Comparison of ENCODE assay signal across 1 cellular context in genomic region chr16:89200124-89200849, GRCh38.
TF ChIP-seq lines count a peak whose summit lies in the region.

Gene SLC22A31 (minus strand): TSS chr16:89200537. CDS start chr16:89200501, 36 bp downstream.

TF ChIP-seq in HepG2, 621 proteins besides CTCF, POLR2A, EP300 and RAD21 (continued from another document and continues in another):
- TF ChIP-seq ZFAT (CRISPR knock-in tag; conservative IDR thresholded peaks at IDR 0.05), result no peak
- 0 out of 2 replicates have a peak, but pooled peaks have one; percentile 27 for TF ChIP-seq ARID5B (CRISPR knock-in tag; IDR thresholded peaks at IDR 0.05)
- TF ChIP-seq ZBED4 (CRISPR knock-in tag; IDR thresholded peaks at IDR 0.05; ENCODE audit: borderline replicate concordance), result no peak; the same call in 1 of the 2 replicates
- peak; percentile 96; the same call in 1 of the 2 replicates for TF ChIP-seq ZNF232 (CRISPR knock-in tag; IDR thresholded peaks at IDR 0.05; ENCODE audit: borderline replicate concordance)
- TF ChIP-seq SYNCRIP (IDR thresholded peaks at IDR 0.05; ENCODE audit: insufficient read depth, low read depth, low read length), result no peak
- TF ChIP-seq ZNF747 (CRISPR knock-in tag; IDR thresholded peaks at IDR 0.05; ENCODE audit: borderline replicate concordance), result no peak
- no peak for TF ChIP-seq ZNF792 (CRISPR knock-in tag; IDR thresholded peaks at IDR 0.05)
- TF ChIP-seq SIN3A (IDR thresholded peaks at IDR 0.05; ENCODE audit: borderline replicate concordance, low read depth, low read length), result 0 out of 2 replicates have a peak, but pooled peaks have one; percentile 56
- no peak for TF ChIP-seq FLYWCH1 (CRISPR knock-in tag; IDR thresholded peaks at IDR 0.05)
- TF ChIP-seq CHD4 (IDR thresholded peaks at IDR 0.05; ENCODE audit: borderline replicate concordance, low read length), result no peak
- TF ChIP-seq MATR3 (CRISPR knock-in tag; IDR thresholded peaks at IDR 0.05), result no peak
- 0 out of 2 replicates have a peak, but pooled peaks have one; percentile 64 for TF ChIP-seq DZIP1 (CRISPR knock-in tag; IDR thresholded peaks at IDR 0.05)
- 0 out of 2 replicates have a peak, but pooled peaks have one; percentile 55 for TF ChIP-seq THAP7 (CRISPR knock-in tag; IDR thresholded peaks at IDR 0.05)
- no peak for TF ChIP-seq ZNF704 (CRISPR knock-in tag; IDR thresholded peaks at IDR 0.05; ENCODE audit: borderline replicate concordance)
- TF ChIP-seq ZNF597 (CRISPR knock-in tag; IDR thresholded peaks at IDR 0.05), result no peak
- no peak for TF ChIP-seq SMARCE1 (IDR thresholded peaks at IDR 0.05; ENCODE audit: borderline replicate concordance)
- no peak for TF ChIP-seq USF2 (IDR thresholded peaks at IDR 0.05; ENCODE audit: low read depth, low read length)
- TF ChIP-seq USF2 (CRISPR knock-in tag; IDR thresholded peaks at IDR 0.05; ENCODE audit: borderline replicate concordance), result no peak
- TF ChIP-seq EEA1 (CRISPR knock-in tag; IDR thresholded peaks at IDR 0.05; ENCODE audit: borderline replicate concordance), result peak; percentile 27; the same call in 1 of the 2 replicates
- peak; percentile 43 for TF ChIP-seq ZNF800 (CRISPR knock-in tag; IDR thresholded peaks at IDR 0.05)
- TF ChIP-seq TBP (CRISPR knock-in tag; IDR thresholded peaks at IDR 0.05), result no peak
- TF ChIP-seq ZBTB34 (CRISPR knock-in tag; IDR thresholded peaks at IDR 0.05), result 0 out of 2 replicates have a peak, but pooled peaks have one; percentile 21
- TF ChIP-seq NR2C2 (CRISPR knock-in tag; IDR thresholded peaks at IDR 0.05; ENCODE audit: borderline replicate concordance), result peak; percentile 99
- peak; percentile 69; the same call in 1 of the 2 replicates for TF ChIP-seq MEF2D (CRISPR knock-in tag; IDR thresholded peaks at IDR 0.05)
- no peak for TF ChIP-seq SRSF9 (IDR thresholded peaks at IDR 0.05; ENCODE audit: borderline replicate concordance, insufficient read depth, low read depth, low read length, poor library complexity, severe bottlenecking)
- 0 out of 4 replicates have a peak, but pooled peaks of 1 of the 2 experiments have one; percentile 32 for TF ChIP-seq ATF4 (CRISPR knock-in tag; IDR thresholded peaks at IDR 0.05)
- TF ChIP-seq CENPX (CRISPR knock-in tag; IDR thresholded peaks at IDR 0.05), result no peak
- TF ChIP-seq ZNF282 (IDR thresholded peaks at IDR 0.05; ENCODE audit: partially characterized antibody), result no peak
- peak; percentile 38 for TF ChIP-seq SKI (IDR thresholded peaks at IDR 0.05; ENCODE audit: partially characterized antibody)
- TF ChIP-seq ZNF777 (CRISPR knock-in tag; IDR thresholded peaks at IDR 0.05), result no peak
- TF ChIP-seq JUN (CRISPR knock-in tag; IDR thresholded peaks at IDR 0.05), result peak; percentile 59; the same call in 1 of the 2 replicates
- TF ChIP-seq KDM1A (CRISPR knock-in tag; IDR thresholded peaks at IDR 0.05), result no peak
- 0 out of 2 replicates have a peak, but pooled peaks have one; percentile 65 for TF ChIP-seq ZNF34 (CRISPR knock-in tag; IDR thresholded peaks at IDR 0.05; ENCODE audit: borderline replicate concordance)
- TF ChIP-seq JUNB (CRISPR knock-in tag; IDR thresholded peaks at IDR 0.05; ENCODE audit: borderline replicate concordance), result no peak
- no peak for TF ChIP-seq SP2 (CRISPR knock-in tag; IDR thresholded peaks at IDR 0.05)
- TF ChIP-seq MAZ (IDR thresholded peaks at IDR 0.05; ENCODE audit: borderline replicate concordance, low read depth, low read length), result peak; percentile 79
- TF ChIP-seq MAZ (CRISPR knock-in tag; IDR thresholded peaks at IDR 0.05; ENCODE audit: low read depth), result no peak; the same call in 1 of the 2 replicates
- TF ChIP-seq NCOA1 (CRISPR knock-in tag; IDR thresholded peaks at IDR 0.05), result 0 out of 2 replicates have a peak, but pooled peaks have one; percentile 33
- TF ChIP-seq RARA (CRISPR knock-in tag; IDR thresholded peaks at IDR 0.05), result 0 out of 2 replicates have a peak, but pooled peaks have one; percentile 59
